In the genomic region with DNA sequence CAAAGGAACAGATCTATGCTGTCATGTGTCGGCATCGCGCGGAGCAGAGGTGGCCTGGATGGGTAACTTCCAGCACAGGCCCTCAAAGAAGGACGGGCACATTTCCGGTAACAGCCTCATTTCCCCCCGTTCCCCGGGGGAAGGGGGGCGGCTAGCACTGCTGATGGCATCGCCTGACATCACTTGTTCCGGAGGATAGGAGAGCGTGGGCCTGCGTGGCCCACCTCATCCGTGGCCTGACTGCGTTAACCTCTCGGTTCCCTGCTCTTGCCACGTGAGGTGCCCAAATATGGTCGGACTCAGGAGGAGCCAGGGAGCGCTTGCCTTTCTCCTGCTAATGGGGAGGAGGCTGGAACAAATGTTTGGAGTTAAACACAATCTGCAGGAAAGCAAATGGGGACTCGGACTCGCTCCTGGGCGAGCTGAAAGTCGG, we compare ENCODE assay signal across 1 cellular context.
TF ChIP-seq lines count a peak whose summit lies in the region.

Gene AKAP12, plus strand, starts transcription at position 365 of the 433 bp plus-strand sequence. CDS start 596 bp downstream, outside the sequence.

TF ChIP-seq in liver, 16 proteins besides CTCF, POLR2A, EP300 and RAD21 (continued from another document):
- TF ChIP-seq, protein P1, sequence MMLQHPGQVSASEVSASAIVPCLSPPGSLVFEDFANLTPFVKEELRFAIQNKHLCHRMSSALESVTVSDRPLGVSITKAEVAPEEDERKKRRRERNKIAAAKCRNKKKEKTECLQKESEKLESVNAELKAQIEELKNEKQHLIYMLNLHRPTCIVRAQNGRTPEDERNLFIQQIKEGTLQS (IDR thresholded peaks at IDR 0.05): no peak
- TF ChIP-seq EGR1 (IDR thresholded peaks at IDR 0.05; ENCODE audit: low read depth in 2 of 2) (no peak), TAF1 (conservative IDR thresholded peaks at IDR 0.05) (no peak), JUND (IDR thresholded peaks at IDR 0.05) (no peak)
TF ChIP-seq in liver: peak in this region for 0.
